9 cellular contexts compared by ENCODE assay signal in the genomic region with DNA sequence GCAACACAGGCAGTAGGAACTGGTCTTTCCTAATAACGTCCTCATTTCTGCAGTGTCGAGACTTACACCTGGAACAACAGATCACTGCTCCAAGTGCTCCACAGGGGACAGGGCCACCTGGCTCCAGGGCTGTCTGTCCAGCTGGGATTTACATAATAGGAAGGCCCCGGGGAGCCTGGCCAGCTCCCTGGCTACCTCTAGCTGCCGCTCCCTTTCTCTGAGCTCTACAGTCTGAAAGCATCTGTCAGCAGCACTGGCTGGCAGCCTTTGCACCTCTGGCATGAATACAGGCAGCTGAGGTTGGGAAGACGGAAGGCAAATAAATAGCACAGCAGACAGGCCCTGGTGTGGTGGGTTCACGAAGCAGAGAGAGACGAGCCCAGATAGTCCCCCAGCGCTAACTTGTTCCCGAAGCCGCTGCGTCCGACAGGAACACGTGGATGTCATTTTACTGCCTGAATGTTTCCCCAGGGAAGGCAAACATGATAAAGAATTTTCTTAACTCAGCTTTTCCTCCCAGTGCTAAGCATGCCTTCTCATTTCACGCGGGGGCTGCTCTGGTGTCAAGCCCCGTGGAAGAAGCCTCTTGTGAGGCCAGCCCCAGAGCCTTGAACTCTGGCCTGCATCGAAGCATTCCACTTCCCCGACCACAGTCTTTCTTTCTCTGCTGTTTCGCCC.
A peak's percentile ranks its signal among the peaks of the same experiment; 100 is the strongest.
DNase-seq lines count a peak whose midpoint lies in the region; TF ChIP-seq lines count a peak whose summit lies in the region.
"Had no signal": no experiment of that assay in that cellular context is flagged by ENCODE, and none has a peak within 500 bp of the region (broad histone marks: within the 10 kb centered on the region; RNA-seq: fewer than 3 reads in every experiment).

No MANE protein-coding gene starts in this region.

- TF ChIP-seq POLR2A in stomach (IDR thresholded peaks at IDR 0.05) = no peak

- peak in 1 of 2 donors; percentile 28 for TF ChIP-seq RAD21 in liver (IDR thresholded peaks at IDR 0.05)

- WGBS in liver = 26% methylated on average over 19 of the region's 19 CpGs
- WGBS in stomach, 5 donors = 20 to 29% (median 21%) methylated on average over 19 of the region's 19 CpGs

- TF ChIP-seq CTCF in coronary artery (IDR thresholded peaks at IDR 0.05) (no peak), liver (IDR thresholded peaks at IDR 0.05; ENCODE audit: low read depth, low read length, missing input control) (no peak), stomach (IDR thresholded peaks at IDR 0.05) (no peak)

- DNase-seq in MG63 (peak; percentile 84), coronary artery (ENCODE audit: low spot score) (no peak), stomach (peak; percentile 50), MV-4-11 (lab: John Stamatoyannopoulos, UW) (no peak), SW480 (ENCODE audit: low spot score) (no peak), T-helper 1 cell (no peak), HT-29 (ENCODE audit: low spot score) (no peak)
- DNase-seq: central memory CD4-positive, alpha-beta T cell had no signal

- TF ChIP-seq EP300 in stomach (IDR thresholded peaks at IDR 0.05) = no peak

- H3K4me1 ChIP-seq in liver (ENCODE audit: control insufficient read depth in 4 of 4, insufficient read depth in 4 of 4, low read length in 3 of 4) = peaks cover 0 to 8% (median 7%) of the 10 kb centered on the region in 4 donors
- peaks cover 20 to 41% (median 32%) of the 10 kb centered on the region in 4 donors for H3K4me1 ChIP-seq in stomach

- H3K4me3 ChIP-seq in MG63 = no peak overlapping the region
- peak overlapping the region; percentile 57 for H3K4me3 ChIP-seq in coronary artery
- H3K4me3 ChIP-seq in liver (ENCODE audit: low read depth in 1 of 3, low read length in 3 of 3) = no peak overlapping the region
- H3K4me3 ChIP-seq in stomach = peak overlapping the region in 1 of 4 donors; percentile 4

- intact Hi-C loops in stomach (cut with DNase I; ENCODE audit: low total_unique reads) = no loop called here

- H3K27ac ChIP-seq in coronary artery = peak overlapping the region; percentile 62 to 78
- no peak overlapping the region for H3K27ac ChIP-seq in liver (ENCODE audit: low read depth in 1 of 2, low read length in 2 of 2)
- peak overlapping the region in 4 of 5 donors; percentile 27 to 73 (median 61) for H3K27ac ChIP-seq in stomach

- H3K9me3 ChIP-seq in MG63 (peaks cover 6% of the 10 kb centered on the region; the same call in 1 of the 2 replicates), liver (ENCODE audit: control insufficient read depth in 4 of 4, low read length in 3 of 4) (no peaks in the 10 kb centered on the region), stomach (no peaks in the 10 kb centered on the region)

- H3K9ac ChIP-seq in liver (ENCODE audit: low read depth in 1 of 2, low read length in 2 of 2) = no peak overlapping the region

- H3K27me3 ChIP-seq in MG63 (no peaks in the 10 kb centered on the region), liver (ENCODE audit: control insufficient read depth in 4 of 4, insufficient read depth in 4 of 4, low read length in 3 of 4) (no peaks in the 10 kb centered on the region), stomach (no peaks in the 10 kb centered on the region)

- no peaks in the 10 kb centered on the region for H3K36me3 ChIP-seq in MG63
- no peaks in the 10 kb centered on the region for H3K36me3 ChIP-seq in liver (ENCODE audit: control insufficient read depth in 4 of 4, insufficient read depth in 3 of 4, low read depth in 1 of 4, low read length in 3 of 4)
- H3K36me3 ChIP-seq in stomach = no peaks in the 10 kb centered on the region

TF ChIP-seq in liver, 16 proteins besides CTCF, POLR2A, EP300 and RAD21:
- no peak for TF ChIP-seq TAF1 (conservative IDR thresholded peaks at IDR 0.05)
- TF ChIP-seq, protein P1, sequence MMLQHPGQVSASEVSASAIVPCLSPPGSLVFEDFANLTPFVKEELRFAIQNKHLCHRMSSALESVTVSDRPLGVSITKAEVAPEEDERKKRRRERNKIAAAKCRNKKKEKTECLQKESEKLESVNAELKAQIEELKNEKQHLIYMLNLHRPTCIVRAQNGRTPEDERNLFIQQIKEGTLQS (IDR thresholded peaks at IDR 0.05) = no peak
- TF ChIP-seq, protein P2, sequence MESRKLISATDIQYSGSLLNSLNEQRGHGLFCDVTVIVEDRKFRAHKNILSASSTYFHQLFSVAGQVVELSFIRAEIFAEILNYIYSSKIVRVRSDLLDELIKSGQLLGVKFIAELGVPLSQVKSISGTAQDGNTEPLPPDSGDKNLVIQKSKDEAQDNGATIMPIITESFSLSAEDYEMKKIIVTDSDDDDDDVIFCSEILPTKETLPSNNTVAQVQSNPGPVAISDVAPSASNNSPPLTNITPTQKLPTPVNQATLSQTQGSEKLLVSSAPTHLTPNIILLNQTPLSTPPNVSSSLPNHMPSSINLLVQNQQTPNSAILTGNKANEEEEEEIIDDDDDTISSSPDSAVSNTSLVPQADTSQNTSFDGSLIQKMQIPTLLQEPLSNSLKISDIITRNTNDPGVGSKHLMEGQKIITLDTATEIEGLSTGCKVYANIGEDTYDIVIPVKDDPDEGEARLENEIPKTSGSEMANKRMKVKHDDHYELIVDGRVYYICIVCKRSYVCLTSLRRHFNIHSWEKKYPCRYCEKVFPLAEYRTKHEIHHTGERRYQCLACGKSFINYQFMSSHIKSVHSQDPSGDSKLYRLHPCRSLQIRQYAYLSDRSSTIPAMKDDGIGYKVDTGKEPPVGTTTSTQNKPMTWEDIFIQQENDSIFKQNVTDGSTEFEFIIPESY (IDR thresholded peaks at IDR 0.05) = no peak
- TF ChIP-seq YY1 (IDR thresholded peaks at IDR 0.05) = no peak
- TF ChIP-seq SP1 (IDR thresholded peaks at IDR 0.05) = peak; percentile 17
- TF ChIP-seq JUND (IDR thresholded peaks at IDR 0.05) = no peak
- TF ChIP-seq, protein P3, sequence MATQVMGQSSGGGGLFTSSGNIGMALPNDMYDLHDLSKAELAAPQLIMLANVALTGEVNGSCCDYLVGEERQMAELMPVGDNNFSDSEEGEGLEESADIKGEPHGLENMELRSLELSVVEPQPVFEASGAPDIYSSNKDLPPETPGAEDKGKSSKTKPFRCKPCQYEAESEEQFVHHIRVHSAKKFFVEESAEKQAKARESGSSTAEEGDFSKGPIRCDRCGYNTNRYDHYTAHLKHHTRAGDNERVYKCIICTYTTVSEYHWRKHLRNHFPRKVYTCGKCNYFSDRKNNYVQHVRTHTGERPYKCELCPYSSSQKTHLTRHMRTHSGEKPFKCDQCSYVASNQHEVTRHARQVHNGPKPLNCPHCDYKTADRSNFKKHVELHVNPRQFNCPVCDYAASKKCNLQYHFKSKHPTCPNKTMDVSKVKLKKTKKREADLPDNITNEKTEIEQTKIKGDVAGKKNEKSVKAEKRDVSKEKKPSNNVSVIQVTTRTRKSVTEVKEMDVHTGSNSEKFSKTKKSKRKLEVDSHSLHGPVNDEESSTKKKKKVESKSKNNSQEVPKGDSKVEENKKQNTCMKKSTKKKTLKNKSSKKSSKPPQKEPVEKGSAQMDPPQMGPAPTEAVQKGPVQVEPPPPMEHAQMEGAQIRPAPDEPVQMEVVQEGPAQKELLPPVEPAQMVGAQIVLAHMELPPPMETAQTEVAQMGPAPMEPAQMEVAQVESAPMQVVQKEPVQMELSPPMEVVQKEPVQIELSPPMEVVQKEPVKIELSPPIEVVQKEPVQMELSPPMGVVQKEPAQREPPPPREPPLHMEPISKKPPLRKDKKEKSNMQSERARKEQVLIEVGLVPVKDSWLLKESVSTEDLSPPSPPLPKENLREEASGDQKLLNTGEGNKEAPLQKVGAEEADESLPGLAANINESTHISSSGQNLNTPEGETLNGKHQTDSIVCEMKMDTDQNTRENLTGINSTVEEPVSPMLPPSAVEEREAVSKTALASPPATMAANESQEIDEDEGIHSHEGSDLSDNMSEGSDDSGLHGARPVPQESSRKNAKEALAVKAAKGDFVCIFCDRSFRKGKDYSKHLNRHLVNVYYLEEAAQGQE (IDR thresholded peaks at IDR 0.05) = no peak
- no peak for TF ChIP-seq HNF4G (IDR thresholded peaks at IDR 0.05)

Comparison
In these comparisons a context has a peak if more than half of its experiments do, and no peak if none do; other contexts are left out.
1. DNase-seq: peak in MG63 (single experiment) and stomach (single experiment); none in coronary artery (single experiment), MV-4-11 (single experiment), SW480 (single experiment), T-helper 1 cell (0 of 5) and HT-29 (single experiment).
2. H3K27ac ChIP-seq: peak in coronary artery (2 of 2) and stomach (4 of 5); none in liver (0 of 2).